ENCODE assay signal across 1 cellular context in genomic region chr13:84574851-84575250, GRCh38.
TF ChIP-seq lines count a peak whose summit lies in the region.

No MANE protein-coding gene starts in this region.

TF ChIP-seq in HepG2, 621 proteins besides CTCF, POLR2A, EP300 and RAD21 (continued from another document):
- no peak for TF ChIP-seq STAT6 (CRISPR knock-in tag; IDR thresholded peaks at IDR 0.05; ENCODE audit: borderline replicate concordance)
- no peak for TF ChIP-seq THYN1 (CRISPR knock-in tag; IDR thresholded peaks at IDR 0.05; ENCODE audit: borderline replicate concordance, low read depth)
- no peak for TF ChIP-seq MAZ (IDR thresholded peaks at IDR 0.05; ENCODE audit: borderline replicate concordance, low read depth, low read length)
- no peak for TF ChIP-seq MAZ (CRISPR knock-in tag; IDR thresholded peaks at IDR 0.05; ENCODE audit: low read depth)
- no peak for TF ChIP-seq SALL2 (CRISPR knock-in tag; IDR thresholded peaks at IDR 0.05)
- no peak for TF ChIP-seq RNF219 (CRISPR knock-in tag; IDR thresholded peaks at IDR 0.05)
- no peak for TF ChIP-seq SRSF1 (optimal IDR thresholded peaks at IDR 0.05; ENCODE audit: low read depth, low read length)
- no peak for TF ChIP-seq ATRX (CRISPR knock-in tag; IDR thresholded peaks at IDR 0.05; ENCODE audit: borderline replicate concordance)
TF ChIP-seq in HepG2: peak in this region for 0.
